16 cellular contexts compared by ENCODE assay signal in the genomic region with DNA sequence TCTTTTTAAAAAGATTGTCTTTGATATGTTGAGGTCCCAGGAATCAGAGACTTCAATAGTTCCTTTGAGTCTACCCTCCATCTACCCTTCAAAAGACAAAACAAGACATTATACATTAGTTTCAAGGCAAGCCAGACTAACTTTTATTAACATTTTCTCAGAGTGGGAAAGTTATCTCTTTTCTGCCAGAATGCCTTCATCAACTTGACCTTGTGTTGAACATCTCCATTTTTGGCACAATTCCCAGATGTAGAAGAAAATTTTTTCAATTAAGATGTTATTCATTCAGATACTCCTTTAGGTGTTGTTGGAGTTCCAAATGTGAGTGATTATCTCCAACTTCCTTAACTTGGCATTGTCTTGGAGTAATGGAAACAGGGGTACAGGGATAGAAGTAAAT.
"Had no signal": no experiment of that assay in that cellular context is flagged by ENCODE, and none has a peak within 500 bp of the region (broad histone marks: within the 10 kb centered on the region; RNA-seq: fewer than 3 reads in every experiment).

No MANE protein-coding gene starts in this region.

- DNase-seq: activated CD4-positive, alpha-beta T cell treated with anti-CD3 and anti-CD28 coated beads for 48 hours; activated CD8-positive, alpha-beta T cell treated with anti-CD3 and anti-CD28 coated beads, Interleukin-2, amount 10 ng/mL, durations not matched to agents 7 days and 5 days; activated naive CD4-positive, alpha-beta T cell; activated naive CD8-positive, alpha-beta T cell treated with anti-CD3 and anti-CD28 coated beads, Interleukin-2, amount 50 U/mL, for 24 hours; left colon; midbrain; naive B cell; retina; stimulated activated CD4-positive, alpha-beta T cell treated with anti-CD3 and anti-CD28 coated beads, Interleukin-15, amount 100 ng/mL, for 24 hours; stimulated activated CD4-positive, alpha-beta T cell treated with anti-CD3 and anti-CD28 coated beads, Interleukin-4, amount 100 ng/mL, for 24 hours; T-helper 1 cell; testis; upper lobe of right lung had no signal

- H3K9me3 ChIP-seq: testis, upper lobe of right lung had no signal

- H3K4me1 ChIP-seq: parathyroid adenoma, testis, upper lobe of right lung had no signal

- H3K27ac ChIP-seq: parathyroid adenoma, upper lobe of right lung had no signal

- H3K27me3 ChIP-seq: testis, upper lobe of right lung had no signal

- H3K4me3 ChIP-seq: lung, testis, upper lobe of right lung had no signal

- ATAC-seq: activated CD8-positive, alpha-beta T cell treated with anti-CD3 and anti-CD28 coated beads, Interleukin-2, amount 10 ng/mL, durations not matched to agents 7 days and 5 days; activated naive CD8-positive, alpha-beta T cell treated with anti-CD3 and anti-CD28 coated beads, Interleukin-2, amount 50 U/mL, for 24 hours; left colon; upper lobe of right lung; WTC11 had no signal
